In the genomic region with DNA sequence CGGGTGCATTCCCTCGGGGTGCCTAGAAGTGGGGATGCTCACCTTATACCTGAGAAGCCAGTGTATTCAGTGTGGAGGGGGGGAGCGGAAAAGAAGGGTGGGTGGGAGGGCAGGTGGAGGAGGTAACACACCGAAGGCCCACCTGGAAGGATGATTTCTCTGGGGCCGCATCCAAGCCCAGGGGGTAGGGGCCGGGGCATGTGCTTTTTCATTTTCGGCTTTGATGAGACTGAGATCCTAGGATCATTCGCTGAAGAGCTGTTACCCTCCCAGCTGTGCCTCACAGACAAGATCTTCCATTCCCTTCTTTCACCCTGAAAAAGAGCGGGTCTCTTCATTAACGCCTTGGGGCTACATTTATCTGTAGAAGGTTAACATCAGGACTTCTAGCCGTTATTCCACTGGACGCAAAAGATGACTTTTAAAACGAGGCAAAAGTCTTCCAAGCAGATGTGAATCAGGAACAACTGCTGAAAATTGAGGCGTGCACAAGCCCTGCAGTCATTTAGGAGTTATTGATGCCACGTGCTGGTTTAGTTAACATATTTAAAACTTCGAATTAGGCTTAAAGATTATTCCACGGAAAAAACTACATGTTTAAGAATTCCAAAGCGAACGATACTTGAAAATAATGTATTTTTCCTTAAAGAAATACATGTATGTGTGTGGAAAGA, we compare ENCODE assay signal across 8 cellular contexts. TPM values are rescaled to one million over a fixed set of nuclear protein-coding genes. Genes with fewer than 3 reads are reported as not detected.
A peak's percentile ranks its signal among the peaks of the same experiment; 100 is the strongest.
DNase-seq lines count a peak whose midpoint lies in the region; TF ChIP-seq lines count a peak whose summit lies in the region.

No MANE protein-coding gene starts in this region.

- no peak for TF ChIP-seq POLR2A in suprapubic skin (IDR thresholded peaks at IDR 0.05)

- H3K27me3 ChIP-seq in WERI-Rb-1 (ENCODE audit: insufficient read depth, low read depth, severe bottlenecking) (no peaks in the 10 kb centered on the region), suprapubic skin (no peaks in the 10 kb centered on the region)

- DNase-seq in NCI-H748 (lab: John Stamatoyannopoulos, UW; ENCODE audit: unreplicated experiment) (peak; percentile 34), NCI-H748 treated with DMSO at 0.1 percent for 48 hours (lab: John Stamatoyannopoulos, UW) (no peak), WERI-Rb-1 (no peak), suprapubic skin (ENCODE audit: low spot score in 2 of 2) (no peak), SK-N-DZ (ENCODE audit: low spot score) (no peak), NCI-H1092 (lab: John Stamatoyannopoulos, UW) (no peak), activated gamma-delta T cell (lab: John Stamatoyannopoulos, UW) (no peak)

- no peak for TF ChIP-seq EP300 in suprapubic skin (IDR thresholded peaks at IDR 0.05)

- H3K27ac ChIP-seq in WERI-Rb-1: no peak overlapping the region
- peak overlapping the region; percentile 67 for H3K27ac ChIP-seq in suprapubic skin

- no peaks in the 10 kb centered on the region for H3K9me3 ChIP-seq in WERI-Rb-1 (ENCODE audit: severe bottlenecking)
- no peaks in the 10 kb centered on the region for H3K9me3 ChIP-seq in iPS-18c (ENCODE audit: control insufficient read depth, insufficient read depth, low read length)
- H3K9me3 ChIP-seq in suprapubic skin: no peaks in the 10 kb centered on the region

- no peak for TF ChIP-seq CTCF in WERI-Rb-1 (IDR thresholded peaks at IDR 0.05; ENCODE audit: low read depth, low read length)
- no peak for TF ChIP-seq CTCF in suprapubic skin (IDR thresholded peaks at IDR 0.05)

- H3K4me1 ChIP-seq in suprapubic skin: peaks cover 33% of the 10 kb centered on the region

- no peaks in the 10 kb centered on the region for H3K36me3 ChIP-seq in WERI-Rb-1
- H3K36me3 ChIP-seq in suprapubic skin: no peaks in the 10 kb centered on the region

- WGBS in suprapubic skin: 5% methylated on average over 18 of the region's 19 CpGs

- H3K4me3 ChIP-seq in WERI-Rb-1 (ENCODE audit: low read depth, low read length): peak overlapping the region; percentile 77
- peak overlapping the region; percentile 66; the same call in 1 of the 2 replicates for H3K4me3 ChIP-seq in iPS-18c (ENCODE audit: insufficient read depth, low read depth, low read length)
- peak overlapping the region; percentile 84 for H3K4me3 ChIP-seq in suprapubic skin

RNA-seq across cellular contexts. Expression of gene LMO7, which starts 1.1 kb away (rescaled TPM):
- total RNA-seq in suprapubic skin: 100 to 1,000 TPM in 1 of 4 donors, 10 to 100 TPM in 3; 75.2 to 127 (median 87.0) TPM
- polyA plus RNA-seq in SK-N-DZ (2014; cell fraction: cytosol; rRNA removed): 3.8 and 4.6 TPM in 2 replicates
- 31.8 and 38.3 TPM in 2 replicates for polyA plus RNA-seq in SK-N-DZ (2014; cell fraction: nucleus; rRNA removed)
